Comparison of ENCODE assay signal across 20 cellular contexts in genomic region chr1:10105484-10105883, GRCh38.
A peak's percentile ranks its signal among the peaks of the same experiment; 100 is the strongest.
DNase-seq lines count a peak whose midpoint lies in the region; ATAC-seq and TF ChIP-seq lines count a peak whose summit lies in the region.
"Had no signal": no experiment of that assay in that cellular context is flagged by ENCODE, and none has a peak within 500 bp of the region (broad histone marks: within the 10 kb centered on the region; RNA-seq: fewer than 3 reads in every experiment).

No MANE protein-coding gene starts in this region.

- H3K9me3 ChIP-seq in left ventricle myocardium inferior (replicated peaks), result no peaks in the 10 kb centered on the region
- H3K9me3 ChIP-seq: neutrophil, thyroid gland had no signal

- peaks cover 66% of the 10 kb centered on the region for H3K36me3 ChIP-seq in left ventricle myocardium inferior

- no peak overlapping the region for H3K4me3 Mint-ChIP-seq in chondrocyte (ENCODE audit: unreplicated experiment)
- H3K4me3 Mint-ChIP-seq: activated CD8-positive, alpha-beta memory T cell treated with anti-CD3 and anti-CD28 coated beads, Interleukin-2, amount 10 ng/mL, durations not matched to agents 7 days and 5 days; CD8-positive, alpha-beta memory T cell; central memory CD8-positive, alpha-beta T cell had no signal

- peak; percentile 10 for DNase-seq in LoVo (ENCODE audit: low spot score)
- peak; percentile 12 for DNase-seq in chondrocyte (ENCODE audit: low spot score)
- peak; percentile 36 for DNase-seq in left ventricle myocardium inferior
- DNase-seq in putamen (ENCODE audit: low spot score), result peak; percentile 60
- no peak for DNase-seq in NCI-H345 (lab: John Stamatoyannopoulos, UW)
- DNase-seq in NCI-H1417 (lab: John Stamatoyannopoulos, UW), result no peak
- DNase-seq in NCI-H510A (lab: John Stamatoyannopoulos, UW), result no peak
- DNase-seq: activated CD8-positive, alpha-beta memory T cell treated with anti-CD3 and anti-CD28 coated beads, Interleukin-2, amount 10 ng/mL, durations not matched to agents 7 days and 5 days; activated effector memory CD4-positive, alpha-beta T cell treated with anti-CD3 and anti-CD28 coated beads, Interleukin-2, amount 50 U/mL, for 16 hours; CD8-positive, alpha-beta memory T cell; DMS79 treated with DMSO at 0.1 percent for 48 hours; left cardiac atrium; NCI-H1694 treated with DMSO at 0.1 percent for 48 hours; NCI-H446; RPMI8226; thyroid gland had no signal

- H3K4me1 Mint-ChIP-seq in chondrocyte (ENCODE audit: low read depth), result peaks cover 45% of the 10 kb centered on the region
- H3K4me1 Mint-ChIP-seq: activated CD8-positive, alpha-beta memory T cell treated with anti-CD3 and anti-CD28 coated beads, Interleukin-2, amount 10 ng/mL, durations not matched to agents 7 days and 5 days; CD8-positive, alpha-beta memory T cell; central memory CD8-positive, alpha-beta T cell had no signal

- no peak overlapping the region for H3K27ac Mint-ChIP-seq in chondrocyte (ENCODE audit: unreplicated experiment)
- H3K27ac Mint-ChIP-seq: activated CD8-positive, alpha-beta memory T cell treated with anti-CD3 and anti-CD28 coated beads, Interleukin-2, amount 10 ng/mL, durations not matched to agents 7 days and 5 days had no signal

- H3K9me3 Mint-ChIP-seq in chondrocyte (ENCODE audit: low read depth), result no peaks in the 10 kb centered on the region
- H3K9me3 Mint-ChIP-seq: CD8-positive, alpha-beta memory T cell; central memory CD8-positive, alpha-beta T cell had no signal

- ATAC-seq in HG02884 (IDR thresholded peaks at IDR 0.05; ENCODE audit: unreplicated experiment), result no peak
- ATAC-seq: activated CD8-positive, alpha-beta memory T cell treated with anti-CD3 and anti-CD28 coated beads, Interleukin-2, amount 10 ng/mL, durations not matched to agents 7 days and 5 days; foreskin keratinocyte had no signal

- intact Hi-C loops in left ventricle myocardium inferior (cut with micrococcal nuclease), result no loop called here

- H3K4me1 ChIP-seq in left ventricle myocardium inferior, result peaks cover 45% of the 10 kb centered on the region

- H3K27me3 ChIP-seq in left ventricle myocardium inferior (ENCODE audit: low read depth), result no peaks in the 10 kb centered on the region
- H3K27me3 ChIP-seq: foreskin keratinocyte, neutrophil, thyroid gland had no signal

- H3K4me3 ChIP-seq in left ventricle myocardium inferior, result no peak overlapping the region
- H3K4me3 ChIP-seq: thyroid gland had no signal

- no peak for TF ChIP-seq CTCF in chondrocyte (IDR thresholded peaks at IDR 0.05)
- no peak for TF ChIP-seq CTCF in left ventricle myocardium inferior (IDR thresholded peaks at IDR 0.05; ENCODE audit: borderline replicate concordance)

- H3K27ac ChIP-seq in left ventricle myocardium inferior (replicated peaks), result peak overlapping the region; percentile 85
- H3K27ac ChIP-seq: foreskin keratinocyte, neutrophil, thyroid gland had no signal

- peaks cover 21% of the 10 kb centered on the region for H3K36me3 Mint-ChIP-seq in chondrocyte (ENCODE audit: low read depth)

- H3K27me3 Mint-ChIP-seq in chondrocyte (ENCODE audit: low read depth), result no peaks in the 10 kb centered on the region
- H3K27me3 Mint-ChIP-seq: activated CD8-positive, alpha-beta memory T cell treated with anti-CD3 and anti-CD28 coated beads, Interleukin-2, amount 10 ng/mL, durations not matched to agents 7 days and 5 days; CD8-positive, alpha-beta memory T cell; central memory CD8-positive, alpha-beta T cell had no signal

Comparison
In these comparisons a context has a peak if more than half of its experiments do, and no peak if none do; other contexts are left out.
1. DNase-seq: peak in LoVo (single experiment), chondrocyte (single experiment), left ventricle myocardium inferior (single experiment) and putamen (single experiment); none in NCI-H345 (single experiment), NCI-H1417 (0 of 3) and NCI-H510A (single experiment).